ENCODE assay signal across 8 cellular contexts in the genomic region with DNA sequence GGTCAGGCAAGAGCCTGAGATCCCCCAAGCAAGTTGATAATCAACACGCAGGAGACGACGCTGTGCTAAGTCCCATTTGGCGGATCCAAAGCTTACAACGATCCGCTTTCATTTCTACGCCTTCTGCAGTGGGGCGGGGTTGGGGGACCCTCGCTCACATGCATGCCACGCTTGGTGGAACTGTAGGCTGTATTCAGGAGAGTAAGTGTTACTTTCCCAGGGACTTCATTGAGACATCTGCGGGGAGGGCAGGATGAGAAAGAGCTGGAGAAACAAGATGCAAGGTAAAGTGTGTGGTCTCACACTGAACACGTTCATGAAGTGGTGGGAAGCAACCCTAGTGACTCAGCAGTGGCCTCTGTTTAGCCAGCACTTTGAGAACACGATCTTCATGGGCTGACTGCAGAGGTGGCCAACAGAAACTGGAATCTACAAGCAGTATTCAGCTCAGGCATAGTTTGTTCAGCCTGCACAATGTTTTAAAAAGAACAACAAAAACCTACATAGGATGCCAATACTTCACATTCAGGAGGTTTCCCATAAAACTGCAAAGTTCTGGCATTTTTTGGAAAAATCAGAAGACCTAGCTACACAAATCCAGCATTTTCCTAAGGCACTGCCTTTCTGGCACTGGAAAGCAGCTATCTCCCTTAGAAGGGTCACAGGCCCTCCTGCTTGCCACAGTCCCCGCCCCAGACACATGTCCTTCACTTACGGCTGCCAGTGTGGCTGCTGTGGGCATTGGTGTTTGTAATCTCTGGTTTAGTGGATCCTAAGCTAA.
DNase-seq lines count a peak whose midpoint lies in the region; ATAC-seq and TF ChIP-seq lines count a peak whose summit lies in the region.

No MANE protein-coding gene starts in this region.

- no peak for TF ChIP-seq POLR2A in Peyer's patch (IDR thresholded peaks at IDR 0.05)

- H3K27ac ChIP-seq in Peyer's patch: peak overlapping the region; percentile 75 to 86 (median 81)
- H3K27ac ChIP-seq in effector memory CD4-positive, alpha-beta T cell (ENCODE audit: insufficient read depth, low read length, poor library complexity, severe bottlenecking): peak overlapping the region; percentile 81
- H3K27ac ChIP-seq in parathyroid adenoma: no peak overlapping the region

- no peaks in the 10 kb centered on the region for H3K79me2 ChIP-seq in parathyroid adenoma

- no peak for ATAC-seq in HG03159 (IDR thresholded peaks at IDR 0.05; ENCODE audit: unreplicated experiment)
- no peak for ATAC-seq in GM21619 (IDR thresholded peaks at IDR 0.05; ENCODE audit: unreplicated experiment)

- no peaks in the 10 kb centered on the region for H3K36me3 ChIP-seq in Peyer's patch
- H3K36me3 ChIP-seq in effector memory CD4-positive, alpha-beta T cell (ENCODE audit: control insufficient read depth, insufficient read depth, low read length): no peaks in the 10 kb centered on the region
- no peaks in the 10 kb centered on the region for H3K36me3 ChIP-seq in parathyroid adenoma (ENCODE audit: control insufficient read depth, insufficient read depth, low read length)

- H3K4me1 ChIP-seq in Peyer's patch (peaks cover 9 to 42% (median 26%) of the 10 kb centered on the region in 4 donors), parathyroid adenoma (peaks cover 12% of the 10 kb centered on the region)
- peaks cover 61% of the 10 kb centered on the region for H3K4me1 ChIP-seq in effector memory CD4-positive, alpha-beta T cell (ENCODE audit: control insufficient read depth, insufficient read depth, low read length, poor library complexity, severe bottlenecking)

- no peaks in the 10 kb centered on the region for H3K27me3 ChIP-seq in Peyer's patch
- no peaks in the 10 kb centered on the region for H3K27me3 ChIP-seq in effector memory CD4-positive, alpha-beta T cell (replicated peaks; ENCODE audit: control insufficient read depth, insufficient read depth, low read length, poor library complexity, severe bottlenecking)
- no peaks in the 10 kb centered on the region for H3K27me3 ChIP-seq in parathyroid adenoma (ENCODE audit: control insufficient read depth, insufficient read depth, low read length)

- no peaks in the 10 kb centered on the region for H3K9me3 ChIP-seq in Peyer's patch
- no peaks in the 10 kb centered on the region for H3K9me3 ChIP-seq in effector memory CD4-positive, alpha-beta T cell (ENCODE audit: control insufficient read depth, low read length)
- no peaks in the 10 kb centered on the region for H3K9me3 ChIP-seq in parathyroid adenoma (ENCODE audit: control insufficient read depth, low read length)

- H3K9ac ChIP-seq in parathyroid adenoma: no peak overlapping the region

- no peak overlapping the region for H3K4me3 ChIP-seq in Peyer's patch
- H3K4me3 ChIP-seq in effector memory CD4-positive, alpha-beta T cell (ENCODE audit: insufficient read depth, low read depth, low read length, poor library complexity, severe bottlenecking): no peak overlapping the region
- no peak overlapping the region for H3K4me3 ChIP-seq in parathyroid adenoma (ENCODE audit: low read depth, low read length)

- peak; percentile 46 for DNase-seq in Daoy (ENCODE audit: low read depth)
- DNase-seq in Peyer's patch: peak in 1 of 3 donors; percentile 51
- DNase-seq in effector memory CD4-positive, alpha-beta T cell: no peak
- DNase-seq in germinal center (ENCODE audit: low spot score): no peak
- DNase-seq in NCI-H1694 treated with DMSO at 0.1 percent for 48 hours (lab: John Stamatoyannopoulos, UW): no peak

- peak overlapping the region; percentile 38 for H2AFZ ChIP-seq in parathyroid adenoma

- TF ChIP-seq CTCF in Peyer's patch (IDR thresholded peaks at IDR 0.05) (no peak), parathyroid adenoma (IDR thresholded peaks at IDR 0.05) (no peak)

- H3K4me2 ChIP-seq in parathyroid adenoma (ENCODE audit: low read length): no peak overlapping the region
